Comparison of ENCODE assay signal across 30 cellular contexts in genomic region chr3:48287034-48287433, GRCh38. TPM values are rescaled to one million over a fixed set of nuclear protein-coding genes. Genes with fewer than 3 reads are reported as not detected.
"Had no signal": no experiment of that assay in that cellular context is flagged by ENCODE, and none has a peak within 500 bp of the region (broad histone marks: within the 10 kb centered on the region; RNA-seq: fewer than 3 reads in every experiment).

No MANE protein-coding gene starts in this region.

- ATAC-seq: stimulated activated effector memory CD8-positive, alpha-beta T cell treated with anti-CD3 and anti-CD28 coated beads, Interleukin-12 subunit alpha, Interleukin-12 subunit beta, amount 100 ng/mL, for 72 hours; stimulated activated memory B cell treated with anti-CD40 and anti-IgM and Interleukin-4, amounts not matched to agents 10 μg/mL and 1 μg/mL and 100 μg/mL, for 72 hours; stimulated activated naive B cell treated with anti-CD40 and anti-IgM and Interleukin-4, amounts not matched to agents 10 μg/mL and 1 μg/mL and 100 μg/mL, for 72 hours; stimulated activated naive CD8-positive, alpha-beta T cell treated with anti-CD3 and anti-CD28 coated beads, Interleukin-15, amount 100 ng/mL, for 72 hours; stimulated activated naive CD8-positive, alpha-beta T cell treated with anti-CD3 and anti-CD28 coated beads, Interleukin-15, Interleukin-2, amounts not matched to agents 100 U/mL and 50 U/mL, for 24 hours; upper lobe of right lung had no signal

- H3K27ac ChIP-seq: stomach, suprapubic skin, testis, thoracic aorta, thyroid gland, tibial artery, tibial nerve, transverse colon, upper lobe of left lung, upper lobe of right lung, uterus, vagina had no signal

- H3K9me3 ChIP-seq: stomach, suprapubic skin, testis, thoracic aorta, thyroid gland, tibial artery, transverse colon, upper lobe of left lung, upper lobe of right lung, uterus, vagina had no signal

- H3K36me3 ChIP-seq: thyroid gland, uterus, vagina had no signal

- H3K27me3 ChIP-seq: stomach, suprapubic skin, testis, thyroid gland, tibial artery, tibial nerve, transverse colon, upper lobe of left lung, upper lobe of right lung, uterus, vagina had no signal

- H3K4me3 ChIP-seq: stomach, suprapubic skin, testis, thoracic aorta, thyroid gland, tibial artery, tibial nerve, transverse colon, upper lobe of left lung, upper lobe of right lung, uterus, vagina had no signal

- H3K4me1 ChIP-seq: stomach, suprapubic skin, testis, thyroid gland, tibial artery, tibial nerve, transverse colon, upper lobe of right lung, uterus, vagina had no signal

- FAIRE-seq: urothelium cell line had no signal

- DNase-seq: stimulated activated CD4-positive, alpha-beta T cell treated with anti-CD3 and anti-CD28 coated beads, Interleukin-2, amount 100 ng/mL, for 48 hours; stimulated activated CD4-positive, alpha-beta T cell treated with anti-CD3 and anti-CD28 coated beads, Interleukin-4, amount 100 ng/mL, for 1 hour; stimulated activated CD4-positive, alpha-beta T cell treated with anti-CD3 and anti-CD28 coated beads, Interleukin-4, amount 100 ng/mL, for 24 hours; stimulated activated CD4-positive, alpha-beta T cell treated with anti-CD3 and anti-CD28 coated beads, Interleukin-4, amount 100 ng/mL, for 4 hours; stimulated activated CD8-positive, alpha-beta memory T cell treated with anti-CD3 and anti-CD28 coated beads, Interleukin-4, amount 100 ng/mL, for 48 hours; stimulated activated naive B cell treated with anti-CD40 and anti-IgM and Interleukin-4, amounts not matched to agents 10 μg/mL and 1 μg/mL and 100 μg/mL, for 72 hours; stimulated activated naive CD4-positive, alpha-beta T cell; stimulated activated naive CD4-positive, alpha-beta T cell treated with Interleukin-2 at 50 U/mL for 16 hours; stimulated activated naive CD8-positive, alpha-beta T cell treated with anti-CD3 and anti-CD28 coated beads, Interleukin-15, amount 100 ng/mL, for 72 hours; stimulated activated naive CD8-positive, alpha-beta T cell treated with anti-CD3 and anti-CD28 coated beads, Interleukin-15, Interleukin-2, amounts not matched to agents 100 U/mL and 50 U/mL, for 24 hours; stomach; substantia nigra; testis; thyroid gland; tibial artery; transverse colon; trophoblast cell; upper lobe of left lung; upper lobe of right lung; uterus had no signal

RNA-seq across cellular contexts. Expression of gene SPINK8, which starts 46.4 kb away (rescaled TPM):
- total RNA-seq: stomach, subcutaneous adipose tissue, suprapubic skin, temporal lobe, testis, thoracic aorta, thyroid gland, tibial nerve, transverse colon, upper lobe of left lung, upper lobe of right lung, urinary bladder, uterus, vagina had no signal
- polyA plus RNA-seq: stomach, urinary bladder had no signal
